14 cellular contexts compared by ENCODE assay signal in genomic region chr9:129479217-129480011, GRCh38.
A peak's percentile ranks its signal among the peaks of the same experiment; 100 is the strongest.
DNase-seq lines count a peak whose midpoint lies in the region; ATAC-seq, FAIRE-seq and TF ChIP-seq lines count a peak whose summit lies in the region.
"Had no signal": no experiment of that assay in that cellular context is flagged by ENCODE, and none has a peak within 500 bp of the region (broad histone marks: within the 10 kb centered on the region; RNA-seq: fewer than 3 reads in every experiment).

No MANE protein-coding gene starts in this region.

- FAIRE-seq in K562 (lab: Jason Lieb, UNC), result peak; percentile 26
- FAIRE-seq: frontal cortex had no signal

- H3K9me2 ChIP-seq in HCT116 (ENCODE audit: insufficient read depth), result no peaks in the 10 kb centered on the region

- intact Hi-C loops in HCT116 (cut with micrococcal nuclease) (no loop called here), K562 (cut with micrococcal nuclease) (loop anchor here (5.0 kb wide), 1 partner anchor 67 kb away; no protein-coding TSS in a partner anchor), testis (cut with DNase I; ENCODE audit: low total_unique reads) (loop anchor here (10.0 kb wide), 1 partner anchor 335 kb away; no protein-coding TSS in a partner anchor)

- TF ChIP-seq POLR2A in HCT116 (IDR thresholded peaks at IDR 0.05; ENCODE audit: borderline replicate concordance, extremely low read depth, insufficient read depth, insufficient read length) (no peak), K562 (conservative IDR thresholded peaks at IDR 0.05) (no peak), testis (IDR thresholded peaks at IDR 0.05) (no peak)

- CTCF ChIA-PET in HCT116 (lab: Charles Lee) (no interaction called here), K562 (lab: Yijun Ruan, JAX; ENCODE audit: low intra/inter-chr PET ratio) (no interaction called here)

- no peak for TF ChIP-seq EP300 in K562 (IDR thresholded peaks at IDR 0.05; ENCODE audit: low read length)

- TF ChIP-seq CTCF in HCT116 (IDR thresholded peaks at IDR 0.05 in 2 of 3, conservative IDR thresholded peaks at IDR 0.05 in 1 of 3; ENCODE audit: borderline replicate concordance in 1 of 3, insufficient read depth in 1 of 3, low read depth in 2 of 3, low read length in 2 of 3), result no peak
- TF ChIP-seq CTCF in K562 (IDR thresholded peaks at IDR 0.05 in 2 of 3, conservative IDR thresholded peaks at IDR 0.05 in 1 of 3; ENCODE audit: insufficient read depth in 2 of 3, low read depth in 1 of 3, low read length in 3 of 3), result no peak
- no peak for TF ChIP-seq CTCF in testis (IDR thresholded peaks at IDR 0.05)

- H3K79me2 ChIP-seq in HCT116 (ENCODE audit: insufficient read depth, low read length) (peaks cover 4% of the 10 kb centered on the region; the same call in 1 of the 2 replicates), K562 (ENCODE audit: control insufficient read depth, insufficient read depth, low read length) (peaks cover 5% of the 10 kb centered on the region; the same call in 2 of the 3 replicates)

- peak overlapping the region; percentile 89 for H3K9ac ChIP-seq in HCT116 (ENCODE audit: low read length)
- H3K9ac ChIP-seq in K562 (ENCODE audit: insufficient read depth in 1 of 2, low read depth in 2 of 2, low read length in 2 of 2), result peak overlapping the region in 1 of 2 experiments; percentile 79; a peak in 1 of 4 replicates
- H3K9ac ChIP-seq in mucosa of rectum (ENCODE audit: low read depth in 1 of 2, low read length in 2 of 2), result no peak overlapping the region

- H3K9me1 ChIP-seq in K562 (ENCODE audit: control insufficient read depth, insufficient read depth, low read length), result no peaks in the 10 kb centered on the region

- peak overlapping the region; percentile 100 for H3K27ac ChIP-seq in HCT116 (ENCODE audit: low read depth, low read length)
- peak overlapping the region; percentile 44; the same call in 2 of the 3 replicates for H3K27ac ChIP-seq in K562 (ENCODE audit: extremely low read depth, low read depth, low read length)
- peak overlapping the region; percentile 16 to 23 for H3K27ac ChIP-seq in mucosa of rectum (ENCODE audit: low read depth in 2 of 2, low read length in 2 of 2)
- H3K27ac ChIP-seq in testis, result peak overlapping the region; percentile 97 to 99

- TF ChIP-seq RAD21 in HCT116 (IDR thresholded peaks at IDR 0.05; ENCODE audit: low read depth) (no peak), K562 (CRISPR knock-in tag; conservative IDR thresholded peaks at IDR 0.05 in 1 of 2, IDR thresholded peaks at IDR 0.05 in 1 of 2) (no peak)

- H3K4me2 ChIP-seq in HCT116 (ENCODE audit: low read length) (peak overlapping the region; percentile 92), K562 (ENCODE audit: insufficient read depth, low read length) (no peak overlapping the region)

- H3K4me1 ChIP-seq in HCT116 (ENCODE audit: control insufficient read depth in 1 of 2, insufficient read depth in 2 of 2, low read length in 2 of 2) (peaks cover 90 to 99% of the 10 kb centered on the region in 2 experiments), K562 (replicated peaks in 1 of 2; ENCODE audit: control insufficient read depth in 2 of 2, insufficient read depth in 2 of 2, low read length in 2 of 2) (peaks cover 67 to 75% of the 10 kb centered on the region in 2 experiments), mucosa of rectum (ENCODE audit: control insufficient read depth in 2 of 2, insufficient read depth in 2 of 2, low read length in 2 of 2) (peaks cover 24 to 26% of the 10 kb centered on the region in 2 donors), testis (peaks cover 62% of the 10 kb centered on the region)

- H4K20me1 ChIP-seq in HCT116 (ENCODE audit: insufficient read depth), result no peaks in the 10 kb centered on the region
- no peaks in the 10 kb centered on the region for H4K20me1 ChIP-seq in K562 (replicated peaks; ENCODE audit: control insufficient read depth, insufficient read depth, low read length)

- WGBS in K562 (ENCODE audit: insufficient coverage, low coverage, missing lambda C conversion rate), result 64% methylated on average over 18 of the region's 19 CpGs
- 60 to 66% methylated on average over 19 of the region's 19 CpGs for WGBS in testis, 2 donors

- RAD21 ChIA-PET in HCT116 (lab: Charles Lee; ENCODE audit: low non-redundant PET in 1 of 2, low total read pairs in 2 of 2, uncharacterized antibody in 2 of 2, unreplicated experiment in 2 of 2), result no interaction called here

- POLR2A ChIA-PET in HCT116 (lab: Charles Lee) (interaction anchor here (0.9 to 1.8 kb wide), 4 partner anchors 15 to 301 kb away, joined by 3 to 5 read pairs (median 4); partner anchors contain the start of gene IER5L), K562 (lab: Yijun Ruan, JAX) (interaction anchor here (0.8 to 1.5 kb wide), 4 partner anchors 10 to 22 kb away, joined by 3 to 5 read pairs (median 3); no protein-coding TSS in a partner anchor)

- ATAC-seq in HCT116 (no peak), K562 (no peak)

- no peak overlapping the region for H2AFZ ChIP-seq in HCT116 (ENCODE audit: low read depth, low read length, poor library complexity, severe bottlenecking)
- peak overlapping the region; percentile 53 for H2AFZ ChIP-seq in K562 (ENCODE audit: low read depth, low read length)

- H3K36me3 ChIP-seq in HCT116 (ENCODE audit: control insufficient read depth in 1 of 2, insufficient read depth in 2 of 2, low read length in 2 of 2) (no peaks in the 10 kb centered on the region), K562 (ENCODE audit: control insufficient read depth, insufficient read depth, low read length) (no peaks in the 10 kb centered on the region), mucosa of rectum (ENCODE audit: control insufficient read depth in 2 of 2, insufficient read depth in 2 of 2, low read length in 2 of 2) (no peaks in the 10 kb centered on the region), testis (ENCODE audit: low read depth, missing control alignments) (no peaks in the 10 kb centered on the region)

- no peak for DNase-seq in HCT116 (ENCODE audit: low read depth, low spot score)
- DNase-seq in K562 (ENCODE audit: extremely low read depth in 1 of 4, low spot score in 3 of 4), result peak in 1 of 4 experiments; percentile 27
- no peak for DNase-seq in testis
- no peak for DNase-seq in SW 1271 (lab: John Stamatoyannopoulos, UW)
- no peak for DNase-seq in dermis blood vessel endothelial cell
- no peak for DNase-seq in iPS-NIHi7 (ENCODE audit: extremely low spot score)
- DNase-seq: DMS 273 treated with DMSO at 0.1 percent for 48 hours; NCI-H1092; NCI-H774; posterior cingulate gyrus; SHP77 treated with DMSO at 0.1 percent for 48 hours; stimulated activated CD4-positive, alpha-beta T cell treated with anti-CD3 and anti-CD28 coated beads, Interleukin-4, amount 100 ng/mL, for 24 hours had no signal

- H3K4me3 ChIP-seq in HCT116 (replicated peaks in 1 of 2; ENCODE audit: low read depth in 1 of 2, low read length in 2 of 2), result no peak overlapping the region
- no peak overlapping the region for H3K4me3 ChIP-seq in K562
- H3K4me3 ChIP-seq in mucosa of rectum (ENCODE audit: low read length in 2 of 2), result no peak overlapping the region
- no peak overlapping the region for H3K4me3 ChIP-seq in testis

- in situ Hi-C loops in K562 (cut with MboI), result loop anchor here (10.0 kb wide), 1 partner anchor 305 kb away; the partner anchor contains the start of gene IER5L

- BruUV-seq in HCT116 (replicated peaks; lab: Mats Ljungman, UMichigan) (no TSS peak), K562 (replicated peaks; lab: Mats Ljungman, UMichigan) (no TSS peak)

- H3K9me3 ChIP-seq in HCT116 (ENCODE audit: control insufficient read depth in 1 of 2, insufficient read depth in 1 of 2, low read depth in 1 of 2, low read length in 2 of 2) (peaks cover 0 to 9% of the 10 kb centered on the region in 2 experiments; a peak in 1 of 4 replicates), K562 (replicated peaks; ENCODE audit: control insufficient read depth, insufficient read depth, low read depth, low read length) (peaks cover 10% of the 10 kb centered on the region), mucosa of rectum (ENCODE audit: control insufficient read depth in 2 of 2, low read length in 2 of 2) (peaks cover 0 to 3% of the 10 kb centered on the region in 2 donors), testis (no peaks in the 10 kb centered on the region)

- no peaks in the 10 kb centered on the region for H3K27me3 ChIP-seq in HCT116 (ENCODE audit: insufficient read depth, low read length)
- no peaks in the 10 kb centered on the region for H3K27me3 ChIP-seq in K562 (ENCODE audit: control insufficient read depth in 2 of 2, insufficient read depth in 2 of 2, low read length in 2 of 2)
- H3K27me3 ChIP-seq in mucosa of rectum (ENCODE audit: control insufficient read depth in 2 of 2, insufficient read depth in 2 of 2, low read length in 2 of 2), result no peaks in the 10 kb centered on the region
- no peaks in the 10 kb centered on the region for H3K27me3 ChIP-seq in testis

TF ChIP-seq in HCT116, 20 proteins besides CTCF, POLR2A, EP300 and RAD21:
- TF ChIP-seq ZFX (IDR thresholded peaks at IDR 0.05), result 0 out of 2 replicates have a peak, but pooled peaks have one; percentile 29
- no peak for TF ChIP-seq ATF3 (IDR thresholded peaks at IDR 0.05)

TF ChIP-seq in K562, 482 proteins besides CTCF, POLR2A, EP300 and RAD21 (continues in another document):
- TF ChIP-seq SMAD4 (CRISPR knock-in tag; conservative IDR thresholded peaks at IDR 0.05), result no peak
- peak; percentile 75 for TF ChIP-seq ZNF239 (CRISPR knock-in tag; IDR thresholded peaks at IDR 0.05)
- TF ChIP-seq PRMT5 (CRISPR knock-in tag; IDR thresholded peaks at IDR 0.05), result no peak
- TF ChIP-seq, protein P1, sequence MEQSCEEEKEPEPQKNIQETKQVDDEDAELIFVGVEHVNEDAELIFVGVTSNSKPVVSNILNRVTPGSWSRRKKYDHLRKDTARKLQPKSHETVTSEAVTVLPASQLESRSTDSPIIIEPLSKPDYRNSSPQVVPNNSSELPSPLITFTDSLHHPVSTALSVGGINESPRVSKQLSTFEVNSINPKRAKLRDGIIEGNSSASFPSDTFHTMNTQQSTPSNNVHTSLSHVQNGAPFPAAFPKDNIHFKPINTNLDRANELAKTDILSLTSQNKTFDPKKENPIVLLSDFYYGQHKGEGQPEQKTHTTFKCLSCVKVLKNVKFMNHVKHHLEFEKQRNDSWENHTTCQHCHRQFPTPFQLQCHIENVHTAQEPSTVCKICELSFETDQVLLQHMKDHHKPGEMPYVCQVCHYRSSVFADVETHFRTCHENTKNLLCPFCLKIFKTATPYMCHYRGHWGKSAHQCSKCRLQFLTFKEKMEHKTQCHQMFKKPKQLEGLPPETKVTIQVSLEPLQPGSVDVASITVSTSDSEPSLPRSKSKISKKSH (CRISPR knock-in tag; IDR thresholded peaks at IDR 0.05), result no peak
- TF ChIP-seq NBN (IDR thresholded peaks at IDR 0.05; ENCODE audit: low read depth), result no peak
- peak; percentile 53 for TF ChIP-seq RBM25 (IDR thresholded peaks at IDR 0.05; ENCODE audit: low read depth, low read length, severe bottlenecking)
- TF ChIP-seq ATF7 (IDR thresholded peaks at IDR 0.05), result no peak

Comparison
In these comparisons a context has a peak if more than half of its experiments do, and no peak if none do; other contexts are left out.
1. H3K27ac ChIP-seq: peak in every context shown above with its lines; median percentile 100 in HCT116; 98 in testis; 44 in K562; 20 in mucosa of rectum.
2. Of the 22 proteins assayed by ChIP-seq in both K562 and HCT116: peak only in K562: ZBTB33; only in HCT116: ZFX; in both: none; in neither: 20.